ENCODE assay signal across 25 cellular contexts in genomic region chr3:64361962-64362735, GRCh38.
DNase-seq lines count a peak whose midpoint lies in the region; ATAC-seq and TF ChIP-seq lines count a peak whose summit lies in the region.
"Had no signal": no experiment of that assay in that cellular context is flagged by ENCODE, and none has a peak within 500 bp of the region (broad histone marks: within the 10 kb centered on the region; RNA-seq: fewer than 3 reads in every experiment).

No MANE protein-coding gene starts in this region.

- no peak overlapping the region for H2BK120ac ChIP-seq in IMR-90 (ENCODE audit: low read depth, low read length)

- intact Hi-C loops in IMR-90 (cut with micrococcal nuclease): no loop called here
- intact Hi-C loops in activated T-helper 2 cell treated with anti-CD3 and anti-CD28 coated beads, Interferon-gamma antibody, Interleukin-2, Interleukin-4, amounts not matched to agents 10 μg/mL and 5 μg/mL and 100 μg/mL, durations not matched to agents 14 hours and 24 hours and 36 hours (cut with micrococcal nuclease): no loop called here

- H4K91ac ChIP-seq in IMR-90 (ENCODE audit: insufficient read depth, low read depth, low read length): no peak overlapping the region

- H3K18ac ChIP-seq in IMR-90 (ENCODE audit: low read depth, low read length): no peak overlapping the region

- CTCF ChIA-PET in IMR-90 (lab: Yijun Ruan, JAX): interaction anchor here (0.6 kb wide), 1 partner anchor 33 kb away, joined by 3 read pairs; no protein-coding TSS in a partner anchor

- WGBS in IMR-90 (ENCODE audit: extremely low coverage in 2 of 2, insufficient read length in 1 of 2), 2 experiments: no CpG with 5 or more reads among the region's 5 CpGs

- H4K8ac ChIP-seq in IMR-90 (ENCODE audit: low read depth in 2 of 2, low read length in 2 of 2): no peak overlapping the region

- H3K27ac Mint-ChIP-seq in activated T-helper 2 cell treated with anti-CD3 and anti-CD28 coated beads, Interferon-gamma antibody, Interleukin-2, Interleukin-4, amounts not matched to agents 10 μg/mL and 5 μg/mL and 100 μg/mL, durations not matched to agents 14 hours and 24 hours and 36 hours: no peak overlapping the region
- H3K27ac Mint-ChIP-seq: activated naive CD8-positive, alpha-beta T cell treated with anti-CD3 and anti-CD28 coated beads, Interleukin-2, amount 10 ng/mL, durations not matched to agents 7 days and 5 days; neural progenitor cell had no signal

- no peak overlapping the region for H3K4ac ChIP-seq in IMR-90 (ENCODE audit: low read depth, low read length)

- peaks cover 6% of the 10 kb centered on the region for H3K27me3 Mint-ChIP-seq in activated T-helper 2 cell treated with anti-CD3 and anti-CD28 coated beads, Interferon-gamma antibody, Interleukin-2, Interleukin-4, amounts not matched to agents 10 μg/mL and 5 μg/mL and 100 μg/mL, durations not matched to agents 14 hours and 24 hours and 36 hours (ENCODE audit: low read depth)

- no peaks in the 10 kb centered on the region for H3K27me3 ChIP-seq in IMR-90 (ENCODE audit: control insufficient read depth, insufficient read depth, low read length)
- H3K27me3 ChIP-seq: neural progenitor cell, stomach, tibial nerve had no signal

- in situ Hi-C loops in IMR-90 (cut with MboI; ENCODE audit: low sequenced_read_pairs): no loop called here
- in situ Hi-C loops in SK-MEL-5 (cut with HindIII; ENCODE audit: low pct_unique_long_range_greater_than_20kb, low sequenced_read_pairs): no loop called here

- no peaks in the 10 kb centered on the region for H3K9me3 Mint-ChIP-seq in activated T-helper 2 cell treated with anti-CD3 and anti-CD28 coated beads, Interferon-gamma antibody, Interleukin-2, Interleukin-4, amounts not matched to agents 10 μg/mL and 5 μg/mL and 100 μg/mL, durations not matched to agents 14 hours and 24 hours and 36 hours
- H3K9me3 Mint-ChIP-seq: activated naive CD8-positive, alpha-beta T cell treated with anti-CD3 and anti-CD28 coated beads, Interleukin-2, amount 10 ng/mL, durations not matched to agents 7 days and 5 days; neural progenitor cell had no signal

- no peak overlapping the region for H3K9ac ChIP-seq in IMR-90 (ENCODE audit: low read depth, low read length)
- H3K9ac ChIP-seq: neural progenitor cell had no signal

- H3K4me1 ChIP-seq in IMR-90 (ENCODE audit: control insufficient read depth, insufficient read depth, low read length): no peaks in the 10 kb centered on the region
- H3K4me1 ChIP-seq: stomach, tibial nerve had no signal

- no peak overlapping the region for H2BK15ac ChIP-seq in IMR-90 (ENCODE audit: low read depth, low read length)

- no peak for ATAC-seq in IMR-90 (ENCODE audit: low read depth)
- ATAC-seq: right cardiac atrium had no signal

- dilution Hi-C loops in IMR-90 (cut with HindIII; ENCODE audit: low sequenced_read_pairs, unreplicated experiment): no loop called here

- H3K4me2 ChIP-seq in IMR-90 (ENCODE audit: low read depth, low read length): no peak overlapping the region
- H3K4me2 ChIP-seq: neural progenitor cell had no signal

- H3K9me1 ChIP-seq in IMR-90 (ENCODE audit: insufficient read depth, low read length): peaks cover 4% of the 10 kb centered on the region; the same call in 1 of the 2 replicates

- H2AK5ac ChIP-seq in IMR-90 (ENCODE audit: low read depth, low read length): no peak overlapping the region

- TF ChIP-seq POLR2A in IMR-90 (IDR thresholded peaks at IDR 0.05; ENCODE audit: low read depth, low read length): no peak

- H3K4me3 ChIP-seq in IMR-90 (ENCODE audit: insufficient read depth, low read depth, low read length) (no peak overlapping the region), fibroblast of pulmonary artery (replicated peaks; ENCODE audit: low read depth, low read length) (no peak overlapping the region)
- H3K4me3 ChIP-seq: neural progenitor cell, stomach, tibial nerve had no signal

- H3K36me3 Mint-ChIP-seq in activated T-helper 2 cell treated with anti-CD3 and anti-CD28 coated beads, Interferon-gamma antibody, Interleukin-2, Interleukin-4, amounts not matched to agents 10 μg/mL and 5 μg/mL and 100 μg/mL, durations not matched to agents 14 hours and 24 hours and 36 hours (ENCODE audit: low read depth): no peaks in the 10 kb centered on the region
- H3K36me3 Mint-ChIP-seq: activated naive CD8-positive, alpha-beta T cell treated with anti-CD3 and anti-CD28 coated beads, Interleukin-2, amount 10 ng/mL, durations not matched to agents 7 days and 5 days; neural progenitor cell had no signal

- no peak overlapping the region for H3K56ac ChIP-seq in IMR-90 (ENCODE audit: extremely low read depth, insufficient read depth, low read length)

- no TSS peak for BruUV-seq in IMR-90 (replicated peaks; lab: Mats Ljungman, UMichigan)

- H3K4me1 Mint-ChIP-seq in activated T-helper 2 cell treated with anti-CD3 and anti-CD28 coated beads, Interferon-gamma antibody, Interleukin-2, Interleukin-4, amounts not matched to agents 10 μg/mL and 5 μg/mL and 100 μg/mL, durations not matched to agents 14 hours and 24 hours and 36 hours (ENCODE audit: low read depth): peaks cover 10% of the 10 kb centered on the region

- no peak overlapping the region for H2BK5ac ChIP-seq in IMR-90 (ENCODE audit: low read depth, low read length, poor library complexity, severe bottlenecking)

- POLR2A ChIA-PET in IMR-90 (lab: Charles Lee; ENCODE audit: unreplicated experiment): no interaction called here

- no peaks in the 10 kb centered on the region for H3K79me1 ChIP-seq in IMR-90 (ENCODE audit: low read depth in 1 of 2, low read length in 2 of 2)

- H3K4me3 Mint-ChIP-seq in activated T-helper 2 cell treated with anti-CD3 and anti-CD28 coated beads, Interferon-gamma antibody, Interleukin-2, Interleukin-4, amounts not matched to agents 10 μg/mL and 5 μg/mL and 100 μg/mL, durations not matched to agents 14 hours and 24 hours and 36 hours (ENCODE audit: low read depth): no peak overlapping the region
- H3K4me3 Mint-ChIP-seq: activated naive CD8-positive, alpha-beta T cell treated with anti-CD3 and anti-CD28 coated beads, Interleukin-2, amount 10 ng/mL, durations not matched to agents 7 days and 5 days; neural progenitor cell had no signal

- no peak overlapping the region for H2AK9ac ChIP-seq in IMR-90 (replicated peaks; ENCODE audit: low read depth, low read length, poor library complexity)

- no peak overlapping the region for H2BK20ac ChIP-seq in IMR-90 (ENCODE audit: low read depth, low read length)

- no peak overlapping the region for H2AFZ ChIP-seq in IMR-90 (replicated peaks; ENCODE audit: low read length, poor library complexity)
- H2AFZ ChIP-seq: neural progenitor cell had no signal

- peak; percentile 61 for DNase-seq in COLO829 (ENCODE audit: low spot score)
- DNase-seq in IMR-90: peak; percentile 50
- peak; percentile 37 for DNase-seq in SK-MEL-5 (ENCODE audit: low read depth, low spot score)
- DNase-seq in fibroblast of pulmonary artery (ENCODE audit: low read depth): peak; percentile 45
- no peak for DNase-seq in activated T-helper 2 cell treated with anti-CD3 and anti-CD28 coated beads, Interferon-gamma antibody, Interleukin-2, Interleukin-4, amounts not matched to agents 10 μg/mL and 5 μg/mL and 100 μg/mL, durations not matched to agents 14 hours and 24 hours and 36 hours (ENCODE audit: low spot score)
- DNase-seq in NCI-H345 treated with DMSO at 0.1 percent for 48 hours (lab: John Stamatoyannopoulos, UW; ENCODE audit: unreplicated experiment): no peak
- DNase-seq in GF-D8 (lab: John Stamatoyannopoulos, UW): no peak
- DNase-seq in 8988T: no peak
- DNase-seq: activated CD4-positive, alpha-beta T cell treated with anti-CD3 and anti-CD28 coated beads for 4 hours; activated effector memory CD4-positive, alpha-beta T cell treated with Interleukin-2 at 50 U/mL for 16 hours; activated naive CD8-positive, alpha-beta T cell treated with anti-CD3 and anti-CD28 coated beads, Interleukin-2, amount 10 ng/mL, durations not matched to agents 7 days and 5 days; activated T-cell treated with anti-CD3 and anti-CD28 coated beads for 4 hours; COR-L47; Karpas-422; MV-4-11; NCI-H1436 treated with DMSO at 0.1 percent for 48 hours; NCI-H2171; NCI-H774; posterior cingulate gyrus; right cardiac atrium; stimulated activated CD4-positive, alpha-beta T cell treated with anti-CD3 and anti-CD28 coated beads, Interleukin-2, amount 100 ng/mL, for 24 hours; stomach had no signal

- H3K14ac ChIP-seq in IMR-90 (replicated peaks; ENCODE audit: low read depth, low read length): no peak overlapping the region

- H3K27ac ChIP-seq in IMR-90 (ENCODE audit: insufficient read depth, low read length): no peak overlapping the region
- H3K27ac ChIP-seq: HL-60, neural progenitor cell, stomach, tibial nerve had no signal

- TF ChIP-seq RAD21 in IMR-90 (IDR thresholded peaks at IDR 0.05; ENCODE audit: low read length): no peak

- H3K23ac ChIP-seq in IMR-90 (ENCODE audit: low read depth, low read length): no peak overlapping the region

- TF ChIP-seq CTCF in IMR-90 (conservative IDR thresholded peaks at IDR 0.05; ENCODE audit: low read depth, low read length): no peak
- no peak for TF ChIP-seq CTCF in fibroblast of pulmonary artery (IDR thresholded peaks at IDR 0.05; ENCODE audit: low read length, missing control alignments)

- H3K9me3 ChIP-seq in IMR-90 (ENCODE audit: control insufficient read depth, insufficient read depth, low read length): no peaks in the 10 kb centered on the region
- H3K9me3 ChIP-seq: stomach, tibial nerve had no signal

- no peaks in the 10 kb centered on the region for H3K36me3 ChIP-seq in IMR-90 (ENCODE audit: control insufficient read depth, insufficient read depth, low read length)
- H3K36me3 ChIP-seq: neural progenitor cell, stomach, tibial nerve had no signal

- no peaks in the 10 kb centered on the region for H4K20me1 ChIP-seq in IMR-90 (ENCODE audit: insufficient read depth, low read length)

- no peak overlapping the region for H4K5ac ChIP-seq in IMR-90 (ENCODE audit: low read depth, low read length)

TF ChIP-seq in IMR-90, 13 proteins besides CTCF, POLR2A, EP300 and RAD21:
- peak; percentile 54; the same call in 1 of the 2 replicates for TF ChIP-seq CEBPB (IDR thresholded peaks at IDR 0.05; ENCODE audit: low read depth, low read length)
- no peak for TF ChIP-seq NFE2L2 (IDR thresholded peaks at IDR 0.05; ENCODE audit: low read depth, low read length)
- no peak for TF ChIP-seq RCOR1 (IDR thresholded peaks at IDR 0.05; ENCODE audit: insufficient replicate concordance, low read length)
- TF ChIP-seq MXI1 (IDR thresholded peaks at IDR 0.05; ENCODE audit: borderline replicate concordance, low read depth, low read length): no peak

Comparison
In these comparisons a context has a peak if more than half of its experiments do, and no peak if none do; other contexts are left out.
1. DNase-seq: peak in COLO829 (single experiment), IMR-90 (single experiment), SK-MEL-5 (single experiment) and fibroblast of pulmonary artery (single experiment); none in activated T-helper 2 cell treated with anti-CD3 and anti-CD28 coated beads, Interferon-gamma antibody, Interleukin-2, Interleukin-4, amounts not matched to agents 10 μg/mL and 5 μg/mL and 100 μg/mL, durations not matched to agents 14 hours and 24 hours and 36 hours (single experiment), NCI-H345 treated with DMSO at 0.1 percent for 48 hours (single experiment), GF-D8 (single experiment) and 8988T (single experiment).